In the genomic region with DNA sequence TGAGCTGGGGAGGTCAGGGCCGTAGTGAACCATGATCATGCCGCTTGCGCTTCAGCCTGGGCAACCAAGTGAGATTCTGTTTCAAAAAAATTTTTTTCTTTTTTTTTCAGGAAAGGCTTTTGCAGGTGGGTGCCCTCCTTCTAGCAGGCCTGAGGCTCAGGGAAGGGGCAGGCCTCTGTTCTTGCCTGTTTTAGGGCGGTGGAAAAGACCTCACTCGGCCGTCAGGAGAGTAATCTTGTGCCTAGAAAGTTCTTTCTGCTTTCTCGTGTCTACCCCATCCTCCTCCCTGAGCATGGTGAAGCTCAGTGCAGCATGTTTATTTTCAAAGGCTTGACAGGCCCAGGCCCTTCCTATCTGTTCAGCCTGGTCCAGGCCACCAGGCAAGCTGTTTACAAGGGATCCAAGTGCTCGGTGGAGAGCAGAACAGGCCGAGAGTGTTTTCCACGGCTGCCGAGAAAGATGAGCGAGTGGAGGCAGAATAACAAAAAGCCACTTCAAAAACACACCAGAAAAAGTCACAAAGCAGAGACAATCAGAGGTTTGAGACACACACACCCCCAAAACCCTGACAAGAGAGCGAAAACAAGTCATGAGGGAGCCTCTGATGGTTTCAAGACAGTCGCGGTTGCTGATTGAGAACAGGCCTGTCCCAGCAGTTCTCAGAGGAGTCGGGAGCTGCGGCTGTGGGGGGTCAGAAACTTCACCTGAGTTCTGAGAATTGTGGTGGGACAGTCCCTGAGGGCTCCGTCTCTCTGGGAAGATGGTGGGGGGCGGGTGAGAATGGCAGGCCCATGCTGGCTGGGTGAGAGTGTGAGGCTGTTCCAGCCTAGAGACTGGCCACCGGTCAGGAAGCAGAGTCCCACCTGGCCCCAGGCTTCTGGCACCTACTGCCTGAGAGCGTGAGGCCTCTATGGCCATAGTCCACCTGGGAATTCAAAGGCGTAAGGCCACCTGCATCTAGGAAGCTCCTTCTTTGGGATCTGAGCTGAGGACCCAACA, we compare ENCODE assay signal across 12 cellular contexts. TPM values are rescaled to one million over a fixed set of nuclear protein-coding genes. Genes with fewer than 3 reads are reported as not detected.
DNase-seq lines count a peak whose midpoint lies in the region; ATAC-seq lines count a peak whose summit lies in the region.
"Had no signal": no experiment of that assay in that cellular context is flagged by ENCODE, and none has a peak within 500 bp of the region (broad histone marks: within the 10 kb centered on the region; RNA-seq: fewer than 3 reads in every experiment).

No MANE protein-coding gene starts in this region.

- peaks cover 86% of the 10 kb centered on the region for H3K4me1 Mint-ChIP-seq in activated naive CD8-positive, alpha-beta T cell treated with anti-CD3 and anti-CD28 coated beads, Interleukin-2, amount 10 ng/mL, durations not matched to agents 7 days and 5 days

- H3K9me3 Mint-ChIP-seq in activated naive CD8-positive, alpha-beta T cell treated with anti-CD3 and anti-CD28 coated beads, Interleukin-2, amount 10 ng/mL, durations not matched to agents 7 days and 5 days = no peaks in the 10 kb centered on the region
- H3K9me3 Mint-ChIP-seq: CD14-positive monocyte had no signal

- H3K27me3 Mint-ChIP-seq in activated naive CD8-positive, alpha-beta T cell treated with anti-CD3 and anti-CD28 coated beads, Interleukin-2, amount 10 ng/mL, durations not matched to agents 7 days and 5 days = no peaks in the 10 kb centered on the region

- peak overlapping the region; percentile 98 for H3K27ac Mint-ChIP-seq in activated naive CD8-positive, alpha-beta T cell treated with anti-CD3 and anti-CD28 coated beads, Interleukin-2, amount 10 ng/mL, durations not matched to agents 7 days and 5 days

- peak overlapping the region; percentile 77 for H3K4me3 Mint-ChIP-seq in activated naive CD8-positive, alpha-beta T cell treated with anti-CD3 and anti-CD28 coated beads, Interleukin-2, amount 10 ng/mL, durations not matched to agents 7 days and 5 days
- H3K4me3 Mint-ChIP-seq: CD14-positive monocyte had no signal

- POLR2A ChIA-PET in activated naive CD8-positive, alpha-beta T cell treated with anti-CD3 and anti-CD28 coated beads, Interleukin-2, amount 10 ng/mL, durations not matched to agents 7 days and 5 days (lab: Charles Lee) = interaction anchor here (0.7 to 8.1 kb wide), 19 partner anchors 8 to 1086 kb away, joined by 3 to 257 read pairs (median 7); partner anchors contain the start of genes CCR7, EIF1 and SMARCE1

- peak; percentile 55 for ATAC-seq in activated naive CD8-positive, alpha-beta T cell treated with anti-CD3 and anti-CD28 coated beads, Interleukin-2, amount 10 ng/mL, durations not matched to agents 7 days and 5 days (ENCODE audit: low read depth)
- ATAC-seq in HG03354 (IDR thresholded peaks at IDR 0.05; ENCODE audit: poor library complexity, severe bottlenecking, unreplicated experiment) (no peak), left ventricle myocardium superior (no peak)

- intact Hi-C loops in left ventricle myocardium superior (cut with micrococcal nuclease) = no loop called here

- peaks cover 4% of the 10 kb centered on the region for H3K36me3 Mint-ChIP-seq in activated naive CD8-positive, alpha-beta T cell treated with anti-CD3 and anti-CD28 coated beads, Interleukin-2, amount 10 ng/mL, durations not matched to agents 7 days and 5 days
- H3K36me3 Mint-ChIP-seq: CD14-positive monocyte had no signal

- DNase-seq in ELF-1 (ENCODE audit: low read depth, low spot score) (peak; percentile 32), NCI-H82 (lab: John Stamatoyannopoulos, UW) (no peak), amygdala (lab: John Stamatoyannopoulos, UW) (no peak), left ventricle myocardium superior (no peak)
- peak; percentile 46 for DNase-seq in activated CD4-positive, alpha-beta T cell treated with anti-CD3 and anti-CD28 coated beads for 1 hour
- DNase-seq in activated naive CD8-positive, alpha-beta T cell treated with anti-CD3 and anti-CD28 coated beads, Interleukin-2, amount 10 ng/mL, durations not matched to agents 7 days and 5 days = peak; percentile 73
- peak; percentile 86 for DNase-seq in stimulated activated CD4-positive, alpha-beta T cell treated with anti-CD3 and anti-CD28 coated beads, Interleukin-15, amount 100 ng/mL, for 24 hours
- DNase-seq: KG1, NCI-H526 treated with DMSO at 0.1 percent for 48 hours had no signal

RNA-seq across cellular contexts. Expression of gene CCR7, which starts 37.5 kb away (rescaled TPM):
- 100 to 1,000 TPM; 231 to 238 TPM for total RNA-seq in activated naive CD8-positive, alpha-beta T cell treated with anti-CD3 and anti-CD28 coated beads, Interleukin-2, amount 10 ng/mL, durations not matched to agents 7 days and 5 days
- total RNA-seq in left ventricle myocardium superior = 0.22 TPM
- total RNA-seq: epithelial cell of proximal tubule had no signal

RNA-seq across cellular contexts. Expression of gene SMARCE1, which starts 44.9 kb away (rescaled TPM):
- total RNA-seq in activated naive CD8-positive, alpha-beta T cell treated with anti-CD3 and anti-CD28 coated beads, Interleukin-2, amount 10 ng/mL, durations not matched to agents 7 days and 5 days = 100 to 1,000 TPM; 109 to 117 TPM
- total RNA-seq in left ventricle myocardium superior = 59.8 TPM

Comparison
In these comparisons a context has a peak if more than half of its experiments do, and no peak if none do; other contexts are left out.
1. DNase-seq: peak in ELF-1 (single experiment), activated CD4-positive, alpha-beta T cell treated with anti-CD3 and anti-CD28 coated beads for 1 hour (single experiment), activated naive CD8-positive, alpha-beta T cell treated with anti-CD3 and anti-CD28 coated beads, Interleukin-2, amount 10 ng/mL, durations not matched to agents 7 days and 5 days (single experiment) and stimulated activated CD4-positive, alpha-beta T cell treated with anti-CD3 and anti-CD28 coated beads, Interleukin-15, amount 100 ng/mL, for 24 hours (single experiment); none in NCI-H82 (single experiment), amygdala (0 of 56) and left ventricle myocardium superior (single experiment).
2. RNA of gene CCR7, which starts 37.5 kb away (total RNA-seq): 231 to 238 TPM in activated naive CD8-positive, alpha-beta T cell treated with anti-CD3 and anti-CD28 coated beads, Interleukin-2, amount 10 ng/mL, durations not matched to agents 7 days and 5 days; 0.22 TPM in left ventricle myocardium superior (single experiment); every median in the first group is over 100 times any median in the second.